ENCODE assay signal across 10 cellular contexts in genomic region chr10:22805304-22805703, GRCh38.
DNase-seq lines count a peak whose midpoint lies in the region; ATAC-seq and TF ChIP-seq lines count a peak whose summit lies in the region.
"Had no signal": no experiment of that assay in that cellular context is flagged by ENCODE, and none has a peak within 500 bp of the region (broad histone marks: within the 10 kb centered on the region; RNA-seq: fewer than 3 reads in every experiment).

No MANE protein-coding gene starts in this region.

- no peak overlapping the region for H2BK5ac ChIP-seq in mesenchymal stem cell (ENCODE audit: low read depth, low read length, poor library complexity, severe bottlenecking)

- peak; percentile 24 for TF ChIP-seq CTCF in astrocyte of the spinal cord (IDR thresholded peaks at IDR 0.05; ENCODE audit: low read depth, low read length)
- no peak for TF ChIP-seq CTCF in vagina (IDR thresholded peaks at IDR 0.05)

- no peak overlapping the region for H4K8ac ChIP-seq in mesenchymal stem cell (ENCODE audit: low read length)

- no peak overlapping the region for H3K9ac ChIP-seq in mesenchymal stem cell (ENCODE audit: low read length)

- intact Hi-C loops in vagina (cut with DNase I), result no loop called here

- DNase-seq in DMS153 (lab: John Stamatoyannopoulos, UW) (peak; percentile 57), NCI-H187 treated with DMSO at 0.1 percent for 48 hours (lab: John Stamatoyannopoulos, UW) (peak; percentile 48), astrocyte of the spinal cord (ENCODE audit: low read depth, low spot score) (peak; percentile 54), mesenchymal stem cell (peak; percentile 76), vagina (ENCODE audit: extremely low spot score in 2 of 2) (no peak)
- no peak for DNase-seq in activated CD4-positive, CD25-positive, alpha-beta regulatory T cell (lab: John Stamatoyannopoulos, UW)
- DNase-seq: activated CD4-positive, alpha-beta T cell treated with anti-CD3 and anti-CD28 coated beads for 4 hours had no signal

- no peaks in the 10 kb centered on the region for H3K27me3 ChIP-seq in mesenchymal stem cell (ENCODE audit: control insufficient read depth in 1 of 2, insufficient read depth in 1 of 2, low read length in 2 of 2)
- H3K27me3 ChIP-seq in vagina, result no peaks in the 10 kb centered on the region

- H3K79me1 ChIP-seq in mesenchymal stem cell (replicated peaks; ENCODE audit: low read length, poor library complexity, severe bottlenecking), result no peaks in the 10 kb centered on the region

- H2AK5ac ChIP-seq in mesenchymal stem cell (ENCODE audit: low read length, severe bottlenecking), result no peak overlapping the region

- H3K4me1 ChIP-seq in mesenchymal stem cell (ENCODE audit: control insufficient read depth, insufficient read depth, low read depth, low read length), result peaks cover 4% of the 10 kb centered on the region
- no peaks in the 10 kb centered on the region for H3K4me1 ChIP-seq in vagina

- no peak overlapping the region for H4K91ac ChIP-seq in mesenchymal stem cell (ENCODE audit: low read length)

- H2BK15ac ChIP-seq in mesenchymal stem cell (ENCODE audit: low read depth, poor library complexity, severe bottlenecking), result no peak overlapping the region

- H3K23ac ChIP-seq in mesenchymal stem cell (ENCODE audit: low read length in 2 of 2), result no peak overlapping the region

- peak overlapping the region; percentile 40 for H3K4me2 ChIP-seq in mesenchymal stem cell (ENCODE audit: low read length, poor library complexity, severe bottlenecking)

- in situ Hi-C loops in astrocyte of the spinal cord (cut with HindIII; ENCODE audit: low sequenced_read_pairs), result no loop called here

- no peak overlapping the region for H2AFZ ChIP-seq in mesenchymal stem cell (ENCODE audit: low read depth, low read length)

- H2BK120ac ChIP-seq in mesenchymal stem cell (ENCODE audit: low read depth, low read length), result peak overlapping the region; percentile 67

- TF ChIP-seq POLR2A in vagina (IDR thresholded peaks at IDR 0.05), result no peak

- H2BK12ac ChIP-seq in mesenchymal stem cell (ENCODE audit: low read length in 2 of 2), result peak overlapping the region; percentile 63 to 92

- no peaks in the 10 kb centered on the region for H3K36me3 ChIP-seq in mesenchymal stem cell (ENCODE audit: control insufficient read depth in 1 of 2, insufficient read depth in 2 of 2, low read depth in 1 of 2, low read length in 2 of 2)
- H3K36me3 ChIP-seq in vagina, result no peaks in the 10 kb centered on the region

- 46% methylated on average over 4 of the region's 4 CpGs for WGBS in mesenchymal stem cell

- H3K9me3 ChIP-seq in mesenchymal stem cell (ENCODE audit: control insufficient read depth, low read length) (no peaks in the 10 kb centered on the region), vagina (no peaks in the 10 kb centered on the region)

- H3K18ac ChIP-seq in mesenchymal stem cell (ENCODE audit: low read depth in 1 of 2, low read length in 2 of 2), result peak overlapping the region; percentile 77 to 86

- no peak overlapping the region for H3K14ac ChIP-seq in mesenchymal stem cell (ENCODE audit: low read length in 2 of 2)

- H3K27ac ChIP-seq in mesenchymal stem cell (ENCODE audit: low read length, poor library complexity, severe bottlenecking) (peak overlapping the region; percentile 66), vagina (no peak overlapping the region)
- H3K27ac ChIP-seq: epithelial cell of prostate had no signal

- peak overlapping the region in 1 of 2 experiments; percentile 13 for H3K4ac ChIP-seq in mesenchymal stem cell (ENCODE audit: low read depth in 1 of 2, low read length in 2 of 2)

- H3K4me3 ChIP-seq in astrocyte of the spinal cord (ENCODE audit: low read depth, low read length), result no peak overlapping the region
- H3K4me3 ChIP-seq in mesenchymal stem cell (ENCODE audit: insufficient read depth in 1 of 2, low read depth in 1 of 2, low read length in 2 of 2), result no peak overlapping the region
- no peak overlapping the region for H3K4me3 ChIP-seq in vagina

- ATAC-seq in HG02571 (IDR thresholded peaks at IDR 0.05; ENCODE audit: unreplicated experiment), result no peak
- ATAC-seq in GM18517 (IDR thresholded peaks at IDR 0.05; ENCODE audit: unreplicated experiment), result no peak

Comparison
In these comparisons a context has a peak if more than half of its experiments do, and no peak if none do; other contexts are left out.
1. DNase-seq: peak in DMS153 (single experiment), NCI-H187 treated with DMSO at 0.1 percent for 48 hours (single experiment), astrocyte of the spinal cord (single experiment) and mesenchymal stem cell (single experiment); none in vagina (0 of 2) and activated CD4-positive, CD25-positive, alpha-beta regulatory T cell (0 of 4).